26 cellular contexts compared by ENCODE assay signal in genomic region chr5:4734348-4734747, GRCh38.
"Had no signal": no experiment of that assay in that cellular context is flagged by ENCODE, and none has a peak within 500 bp of the region (broad histone marks: within the 10 kb centered on the region; RNA-seq: fewer than 3 reads in every experiment).

No MANE protein-coding gene starts in this region.

- DNase-seq: stimulated activated CD4-positive, alpha-beta T cell treated with anti-CD3 and anti-CD28 coated beads, Interleukin-2, amount 100 ng/mL, for 48 hours; stimulated activated CD4-positive, alpha-beta T cell treated with anti-CD3 and anti-CD28 coated beads, Interleukin-4, amount 100 ng/mL, for 1 hour; stimulated activated CD4-positive, alpha-beta T cell treated with anti-CD3 and anti-CD28 coated beads, Interleukin-4, amount 100 ng/mL, for 24 hours; stimulated activated CD4-positive, alpha-beta T cell treated with anti-CD3 and anti-CD28 coated beads, Interleukin-4, amount 100 ng/mL, for 4 hours; stimulated activated CD8-positive, alpha-beta memory T cell treated with anti-CD3 and anti-CD28 coated beads, Interleukin-4, amount 100 ng/mL, for 48 hours; stimulated activated naive B cell treated with anti-CD40 and anti-IgM and Interleukin-4, amounts not matched to agents 10 μg/mL and 1 μg/mL and 100 μg/mL, for 72 hours; stimulated activated naive CD4-positive, alpha-beta T cell; stimulated activated naive CD4-positive, alpha-beta T cell treated with Interleukin-2 at 50 U/mL for 16 hours; stimulated activated naive CD8-positive, alpha-beta T cell treated with anti-CD3 and anti-CD28 coated beads, Interleukin-15, amount 100 ng/mL, for 72 hours; stimulated activated naive CD8-positive, alpha-beta T cell treated with anti-CD3 and anti-CD28 coated beads, Interleukin-15, Interleukin-2, amounts not matched to agents 100 U/mL and 50 U/mL, for 24 hours; stomach; substantia nigra; testis; thyroid gland; tibial artery; transverse colon; trophoblast cell; upper lobe of left lung; upper lobe of right lung; uterus had no signal

- H3K36me3 ChIP-seq: stomach, suprapubic skin, thoracic aorta, thyroid gland, tibial artery, tibial nerve, transverse colon, upper lobe of left lung, upper lobe of right lung, uterus, vagina had no signal

- ATAC-seq: stimulated activated effector memory CD8-positive, alpha-beta T cell treated with anti-CD3 and anti-CD28 coated beads, Interleukin-12 subunit alpha, Interleukin-12 subunit beta, amount 100 ng/mL, for 72 hours; stimulated activated memory B cell treated with anti-CD40 and anti-IgM and Interleukin-4, amounts not matched to agents 10 μg/mL and 1 μg/mL and 100 μg/mL, for 72 hours; stimulated activated naive B cell treated with anti-CD40 and anti-IgM and Interleukin-4, amounts not matched to agents 10 μg/mL and 1 μg/mL and 100 μg/mL, for 72 hours; stimulated activated naive CD8-positive, alpha-beta T cell treated with anti-CD3 and anti-CD28 coated beads, Interleukin-15, amount 100 ng/mL, for 72 hours; stimulated activated naive CD8-positive, alpha-beta T cell treated with anti-CD3 and anti-CD28 coated beads, Interleukin-15, Interleukin-2, amounts not matched to agents 100 U/mL and 50 U/mL, for 24 hours; upper lobe of right lung had no signal

- H3K9me3 ChIP-seq: suprapubic skin, testis, thoracic aorta, thyroid gland, tibial artery, tibial nerve, transverse colon, upper lobe of left lung, upper lobe of right lung, uterus, vagina had no signal

- H3K4me3 ChIP-seq: stomach, suprapubic skin, testis, thoracic aorta, thyroid gland, tibial artery, tibial nerve, transverse colon, upper lobe of left lung, upper lobe of right lung, uterus, vagina had no signal

- H3K27me3 ChIP-seq: stomach, testis, thyroid gland, tibial artery, tibial nerve, transverse colon, upper lobe of left lung, upper lobe of right lung, uterus, vagina had no signal

- H3K27ac ChIP-seq: stomach, suprapubic skin, testis, thoracic aorta, thyroid gland, tibial artery, tibial nerve, transverse colon, upper lobe of left lung, upper lobe of right lung, uterus, vagina had no signal

- H3K4me1 ChIP-seq: stomach, suprapubic skin, testis, thyroid gland, tibial artery, tibial nerve, transverse colon, upper lobe of left lung, upper lobe of right lung, uterus, vagina had no signal
